In genomic region chr12:32273712-32274111, GRCh38 we compare ENCODE assay signal across 8 cellular contexts.
DNase-seq lines count a peak whose midpoint lies in the region; ATAC-seq and TF ChIP-seq lines count a peak whose summit lies in the region.

No MANE protein-coding gene starts in this region.

- peaks cover 16% of the 10 kb centered on the region for H3K4me1 Mint-ChIP-seq in stimulated activated effector memory CD8-positive, alpha-beta T cell treated with anti-CD3 and anti-CD28 coated beads, Interleukin-12 subunit alpha, Interleukin-12 subunit beta, amount 100 ng/mL, for 72 hours
- H3K4me1 Mint-ChIP-seq in MCF 10A (ENCODE audit: insufficient read depth, unreplicated experiment), result peaks cover 13% of the 10 kb centered on the region

- no peak overlapping the region for H3K9ac ChIP-seq in colonic mucosa (ENCODE audit: low read depth in 2 of 2, low read length in 2 of 2)

- ATAC-seq in HG02571 (IDR thresholded peaks at IDR 0.05; ENCODE audit: unreplicated experiment) (peak; percentile 85), lower lobe of right lung (no peak)
- peak; percentile 69 for ATAC-seq in stimulated activated effector memory CD8-positive, alpha-beta T cell treated with anti-CD3 and anti-CD28 coated beads, Interleukin-12 subunit alpha, Interleukin-12 subunit beta, amount 100 ng/mL, for 72 hours

- TF ChIP-seq POLR2A in GM18526 (IDR thresholded peaks at IDR 0.05; ENCODE audit: extremely low read depth, insufficient read length), result peak; percentile 84

- H3K36me3 ChIP-seq in colonic mucosa (no peaks in the 10 kb centered on the region), brain microvascular endothelial cell (replicated peaks) (no peaks in the 10 kb centered on the region), lower lobe of right lung (no peaks in the 10 kb centered on the region)

- POLR2A ChIA-PET in MCF 10A (lab: Yijun Ruan, JAX), result no interaction called here

- H3K9me3 ChIP-seq in colonic mucosa, result no peaks in the 10 kb centered on the region
- no peaks in the 10 kb centered on the region for H3K9me3 ChIP-seq in lower lobe of right lung

- H3K9me3 Mint-ChIP-seq in stimulated activated effector memory CD8-positive, alpha-beta T cell treated with anti-CD3 and anti-CD28 coated beads, Interleukin-12 subunit alpha, Interleukin-12 subunit beta, amount 100 ng/mL, for 72 hours, result no peaks in the 10 kb centered on the region
- H3K9me3 Mint-ChIP-seq in MCF 10A (ENCODE audit: unreplicated experiment), result no peaks in the 10 kb centered on the region

- no peak for TF ChIP-seq CTCF in colonic mucosa (IDR thresholded peaks at IDR 0.05)
- TF ChIP-seq CTCF in brain microvascular endothelial cell (IDR thresholded peaks at IDR 0.05; ENCODE audit: low read depth, low read length, missing control alignments), result no peak
- TF ChIP-seq CTCF in lower lobe of right lung (IDR thresholded peaks at IDR 0.05), result no peak
- TF ChIP-seq CTCF in MCF 10A (IDR thresholded peaks at IDR 0.05; ENCODE audit: unreplicated experiment), result no peak

- H3K4me1 ChIP-seq in colonic mucosa (no peaks in the 10 kb centered on the region), lower lobe of right lung (no peaks in the 10 kb centered on the region)

- DNase-seq in OCI-M1 (lab: John Stamatoyannopoulos, UW), result peak; percentile 16
- DNase-seq in colonic mucosa, result peak; percentile 25
- DNase-seq in stimulated activated effector memory CD8-positive, alpha-beta T cell treated with anti-CD3 and anti-CD28 coated beads, Interleukin-12 subunit alpha, Interleukin-12 subunit beta, amount 100 ng/mL, for 72 hours (ENCODE audit: low spot score in 2 of 2), result no peak
- no peak for DNase-seq in brain microvascular endothelial cell
- DNase-seq in lower lobe of right lung, result no peak
- no peak for DNase-seq in MCF 10A (ENCODE audit: unreplicated experiment)

- in situ Hi-C loops in brain microvascular endothelial cell (cut with HindIII; ENCODE audit: low pct_ligation_motif_present, low sequenced_read_pairs), result no loop called here

- intact Hi-C loops in colonic mucosa (cut with DNase I), result no loop called here
- intact Hi-C loops in lower lobe of right lung (cut with DNase I), result no loop called here
- intact Hi-C loops in MCF 10A (cut with micrococcal nuclease), result no loop called here

- H3K27ac ChIP-seq in colonic mucosa (no peak overlapping the region), brain microvascular endothelial cell (no peak overlapping the region), lower lobe of right lung (no peak overlapping the region)

- H3K27me3 ChIP-seq in colonic mucosa, result no peaks in the 10 kb centered on the region
- H3K27me3 ChIP-seq in brain microvascular endothelial cell (replicated peaks), result no peaks in the 10 kb centered on the region
- H3K27me3 ChIP-seq in lower lobe of right lung (ENCODE audit: low read depth), result no peaks in the 10 kb centered on the region

- no peaks in the 10 kb centered on the region for H3K27me3 Mint-ChIP-seq in MCF 10A (ENCODE audit: insufficient read depth, unreplicated experiment)

- CTCF ChIA-PET in MCF 10A (lab: Yijun Ruan, JAX), result interaction anchor here (1.0 kb wide), 1 partner anchor 590 kb away, joined by 3 read pairs; no protein-coding TSS in a partner anchor

- H3K4me3 ChIP-seq in colonic mucosa (no peak overlapping the region), brain microvascular endothelial cell (ENCODE audit: low read depth, low read length) (no peak overlapping the region), lower lobe of right lung (no peak overlapping the region)

- no peak overlapping the region for H3K27ac Mint-ChIP-seq in stimulated activated effector memory CD8-positive, alpha-beta T cell treated with anti-CD3 and anti-CD28 coated beads, Interleukin-12 subunit alpha, Interleukin-12 subunit beta, amount 100 ng/mL, for 72 hours
- no peak overlapping the region for H3K27ac Mint-ChIP-seq in MCF 10A (ENCODE audit: low read depth, unreplicated experiment)

- no peaks in the 10 kb centered on the region for H3K36me3 Mint-ChIP-seq in stimulated activated effector memory CD8-positive, alpha-beta T cell treated with anti-CD3 and anti-CD28 coated beads, Interleukin-12 subunit alpha, Interleukin-12 subunit beta, amount 100 ng/mL, for 72 hours
- H3K36me3 Mint-ChIP-seq in MCF 10A (ENCODE audit: insufficient read depth, unreplicated experiment), result no peaks in the 10 kb centered on the region

- no peak overlapping the region for H3K4me3 Mint-ChIP-seq in stimulated activated effector memory CD8-positive, alpha-beta T cell treated with anti-CD3 and anti-CD28 coated beads, Interleukin-12 subunit alpha, Interleukin-12 subunit beta, amount 100 ng/mL, for 72 hours
- H3K4me3 Mint-ChIP-seq in MCF 10A (ENCODE audit: unreplicated experiment), result no peak overlapping the region

- no TSS peak for BruUV-seq in MCF 10A (replicated peaks; lab: Mats Ljungman, UMichigan)

Comparison
In these comparisons a context has a peak if more than half of its experiments do, and no peak if none do; other contexts are left out.
1. ATAC-seq: peak in HG02571 (single experiment) and stimulated activated effector memory CD8-positive, alpha-beta T cell treated with anti-CD3 and anti-CD28 coated beads, Interleukin-12 subunit alpha, Interleukin-12 subunit beta, amount 100 ng/mL, for 72 hours (single experiment); none in lower lobe of right lung (0 of 2).
2. DNase-seq: peak in OCI-M1 (single experiment) and colonic mucosa (single experiment); none in stimulated activated effector memory CD8-positive, alpha-beta T cell treated with anti-CD3 and anti-CD28 coated beads, Interleukin-12 subunit alpha, Interleukin-12 subunit beta, amount 100 ng/mL, for 72 hours (0 of 2), brain microvascular endothelial cell (single experiment), lower lobe of right lung (single experiment) and MCF 10A (single experiment).